ENCODE assay signal across 1 cellular context in the genomic region with DNA sequence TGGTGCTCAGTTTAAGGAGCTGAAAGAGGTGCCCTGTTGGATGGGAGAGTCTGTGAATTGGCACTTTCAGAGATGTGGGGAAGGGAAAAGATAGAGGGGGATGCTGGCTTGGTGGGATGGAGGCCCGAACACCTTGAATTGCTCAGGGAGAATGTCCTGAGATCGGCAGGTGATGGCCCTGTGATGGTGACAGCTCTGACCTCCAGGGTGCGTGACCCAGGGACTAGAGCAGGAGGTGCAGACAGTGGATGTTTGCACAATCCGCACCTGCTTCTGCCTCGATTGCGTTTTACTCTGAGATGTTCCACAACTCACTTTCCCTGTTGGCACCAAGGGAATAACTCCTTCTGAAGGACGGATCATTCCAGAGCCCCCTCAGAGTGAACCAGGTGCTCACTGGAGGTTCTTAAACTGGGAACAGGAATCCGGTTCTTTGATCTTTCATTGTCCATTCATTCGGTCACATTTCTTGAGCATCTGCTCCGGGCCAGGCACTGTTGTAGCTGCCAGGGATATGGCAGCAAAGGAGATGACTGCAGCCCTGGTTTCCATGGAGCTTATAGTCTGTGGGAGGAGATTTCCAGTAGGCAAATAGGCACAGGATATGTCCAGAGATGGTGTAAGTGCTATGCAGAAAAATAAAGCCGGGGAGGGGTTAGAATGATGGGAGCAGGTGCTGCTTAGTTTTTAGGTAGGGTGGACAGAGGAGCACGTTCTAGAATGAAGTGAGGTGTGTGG.
TF ChIP-seq lines count a peak whose summit lies in the region.

No MANE protein-coding gene starts in this region.

TF ChIP-seq in H1, 55 proteins besides CTCF, POLR2A, EP300 and RAD21:
- TF ChIP-seq SP2 (IDR thresholded peaks at IDR 0.05; ENCODE audit: low read length) (no peak), RXRA (IDR thresholded peaks at IDR 0.05; ENCODE audit: insufficient read depth, low read depth, low read length) (no peak), SIRT6 (IDR thresholded peaks at IDR 0.05; ENCODE audit: low read length) (no peak), CHD1 (IDR thresholded peaks at IDR 0.05; ENCODE audit: low read depth, low read length) (no peak)
